Comparison of ENCODE assay signal across 8 cellular contexts in genomic region chr2:11753886-11754704, GRCh38.
DNase-seq lines count a peak whose midpoint lies in the region; ATAC-seq and TF ChIP-seq lines count a peak whose summit lies in the region.

No MANE protein-coding gene starts in this region.

- no peak overlapping the region for H3K4me3 ChIP-seq in astrocyte of the spinal cord (ENCODE audit: low read depth, low read length)

- peak overlapping the region; percentile 73 to 83 for H3K4me3 Mint-ChIP-seq in stimulated activated naive CD8-positive, alpha-beta T cell treated with anti-CD3 and anti-CD28 coated beads, Interleukin-15, amount 100 ng/mL, for 72 hours

- H3K9me3 Mint-ChIP-seq in stimulated activated naive CD8-positive, alpha-beta T cell treated with anti-CD3 and anti-CD28 coated beads, Interleukin-15, amount 100 ng/mL, for 72 hours: no peaks in the 10 kb centered on the region

- peaks cover 94% of the 10 kb centered on the region for H3K4me1 Mint-ChIP-seq in stimulated activated naive CD8-positive, alpha-beta T cell treated with anti-CD3 and anti-CD28 coated beads, Interleukin-15, amount 100 ng/mL, for 72 hours

- in situ Hi-C loops in KBM-7 (cut with MboI; ENCODE audit: low pct_unique_long_range_greater_than_20kb, low sequenced_read_pairs): no loop called here
- in situ Hi-C loops in astrocyte of the spinal cord (cut with HindIII; ENCODE audit: low sequenced_read_pairs): no loop called here

- DNase-seq in DMS79 treated with DMSO at 0.1 percent for 48 hours (lab: John Stamatoyannopoulos, UW) (peak; percentile 86), KBM-7 (peak; percentile 65), T-helper 22 cell (ENCODE audit: low read depth) (peak; percentile 67), astrocyte of the spinal cord (ENCODE audit: low read depth, low spot score) (peak; percentile 61), medulla oblongata (ENCODE audit: extremely low spot score) (peak; percentile 25), NCI-H524 treated with DMSO at 0.1 percent for 48 hours (lab: John Stamatoyannopoulos, UW) (no peak)
- peak; percentile 69 to 80 for DNase-seq in stimulated activated naive CD8-positive, alpha-beta T cell treated with anti-CD3 and anti-CD28 coated beads, Interleukin-15, amount 100 ng/mL, for 72 hours

- ATAC-seq in GM21526 (IDR thresholded peaks at IDR 0.05; ENCODE audit: low FRiP score, unreplicated experiment): peak; percentile 33
- peak; percentile 82 for ATAC-seq in stimulated activated naive CD8-positive, alpha-beta T cell treated with anti-CD3 and anti-CD28 coated beads, Interleukin-15, amount 100 ng/mL, for 72 hours

- no peak for TF ChIP-seq CTCF in astrocyte of the spinal cord (IDR thresholded peaks at IDR 0.05; ENCODE audit: low read depth, low read length)

- H3K27me3 Mint-ChIP-seq in stimulated activated naive CD8-positive, alpha-beta T cell treated with anti-CD3 and anti-CD28 coated beads, Interleukin-15, amount 100 ng/mL, for 72 hours: no peaks in the 10 kb centered on the region

- H3K27ac Mint-ChIP-seq in stimulated activated naive CD8-positive, alpha-beta T cell treated with anti-CD3 and anti-CD28 coated beads, Interleukin-15, amount 100 ng/mL, for 72 hours: peak overlapping the region; percentile 90 to 94
